Comparison of ENCODE assay signal across 28 cellular contexts in genomic region chr4:2968381-2968780, GRCh38.
"Had no signal": no experiment of that assay in that cellular context is flagged by ENCODE, and none has a peak within 500 bp of the region (broad histone marks: within the 10 kb centered on the region; RNA-seq: fewer than 3 reads in every experiment).

No MANE protein-coding gene starts in this region.

- H3K27ac Mint-ChIP-seq: activated CD4-positive, alpha-beta memory T cell treated with anti-CD3 and anti-CD28 coated beads for 36 hours; activated naive CD4-positive, alpha-beta T cell treated with anti-CD3 and anti-CD28 coated beads for 36 hours; activated naive CD8-positive, alpha-beta T cell treated with anti-CD3 and anti-CD28 coated beads for 36 hours; naive thymus-derived CD4-positive, alpha-beta T cell had no signal

- DNase-seq: activated CD4-positive, alpha-beta memory T cell treated with anti-CD3 and anti-CD28 coated beads for 36 hours; activated CD4-positive, alpha-beta T cell treated with anti-CD3 and anti-CD28 coated beads for 48 hours; activated CD8-positive, alpha-beta memory T cell treated with anti-CD3 and anti-CD28 coated beads, Interleukin-2, amount 50 U/mL, for 4 hours; activated effector memory CD4-positive, alpha-beta T cell treated with anti-CD3 and anti-CD28 coated beads, Interleukin-2, amount 50 U/mL, for 16 hours; activated naive CD4-positive, alpha-beta T cell treated with anti-CD3 and anti-CD28 coated beads for 36 hours; activated naive CD8-positive, alpha-beta T cell treated with anti-CD3 and anti-CD28 coated beads for 36 hours; activated T-cell treated with anti-CD3 and anti-CD28 coated beads, Interleukin-2, amount 50 U/mL, for 1 hour; adrenal gland; effector memory CD4-positive, alpha-beta T cell; foreskin fibroblast; heart right ventricle; left ventricle myocardium superior; midbrain; naive thymus-derived CD4-positive, alpha-beta T cell; nucleus accumbens; right lobe of liver; stimulated activated CD4-positive, alpha-beta T cell treated with anti-CD3 and anti-CD28 coated beads, Interleukin-12 subunit alpha, Interleukin-12 subunit beta, amount 100 ng/mL, for 4 hours; stimulated activated CD4-positive, alpha-beta T cell treated with anti-CD3 and anti-CD28 coated beads, Interleukin-4, amount 100 ng/mL, for 1 hour; stimulated activated naive CD8-positive, alpha-beta T cell treated with anti-CD3 and anti-CD28 coated beads, Interleukin-15, Interleukin-2, amounts not matched to agents 100 U/mL and 50 U/mL, for 24 hours; testis had no signal

- H3K36me3 Mint-ChIP-seq: activated CD4-positive, alpha-beta memory T cell treated with anti-CD3 and anti-CD28 coated beads for 36 hours; activated naive CD8-positive, alpha-beta T cell treated with anti-CD3 and anti-CD28 coated beads for 36 hours; naive thymus-derived CD4-positive, alpha-beta T cell had no signal

- H3K36me3 ChIP-seq: adrenal gland, ascending aorta, right lobe of liver had no signal

- FAIRE-seq: colon, islet of Langerhans, urothelium cell line had no signal

- H3K4me3 Mint-ChIP-seq: activated CD4-positive, alpha-beta memory T cell treated with anti-CD3 and anti-CD28 coated beads for 36 hours; activated naive CD4-positive, alpha-beta T cell treated with anti-CD3 and anti-CD28 coated beads for 36 hours; activated naive CD8-positive, alpha-beta T cell treated with anti-CD3 and anti-CD28 coated beads for 36 hours; activated T-helper 1 cell treated with anti-CD3 and anti-CD28 coated beads, Interleukin-12 subunit alpha, Interleukin-12 subunit beta, Interleukin-2, Interleukin-4 antibody, amounts not matched to agents 30 ng/mL and 10 ng/mL and 1 ng/mL, durations not matched to agents 14 hours and 24 hours and 36 hours; central memory CD8-positive, alpha-beta T cell; naive thymus-derived CD4-positive, alpha-beta T cell had no signal

- H3K4me3 ChIP-seq: adrenal gland, ascending aorta, heart right ventricle, right lobe of liver, skin epidermis, testis had no signal

- H3K27me3 ChIP-seq: adrenal gland, ascending aorta, heart right ventricle, right lobe of liver, testis had no signal

- H3K27ac ChIP-seq: adrenal gland, ascending aorta, heart right ventricle, right lobe of liver, skin epidermis, testis, VCaP had no signal

- H3K9me3 ChIP-seq: adrenal gland, ascending aorta, heart right ventricle, right lobe of liver, testis had no signal

- H3K27me3 Mint-ChIP-seq: activated CD4-positive, alpha-beta memory T cell treated with anti-CD3 and anti-CD28 coated beads for 36 hours; activated naive CD8-positive, alpha-beta T cell treated with anti-CD3 and anti-CD28 coated beads for 36 hours; central memory CD8-positive, alpha-beta T cell had no signal

- H3K9me3 Mint-ChIP-seq: activated CD4-positive, alpha-beta memory T cell treated with anti-CD3 and anti-CD28 coated beads for 36 hours; activated naive CD4-positive, alpha-beta T cell treated with anti-CD3 and anti-CD28 coated beads for 36 hours; activated naive CD8-positive, alpha-beta T cell treated with anti-CD3 and anti-CD28 coated beads for 36 hours; activated T-helper 1 cell treated with anti-CD3 and anti-CD28 coated beads, Interleukin-12 subunit alpha, Interleukin-12 subunit beta, Interleukin-2, Interleukin-4 antibody, amounts not matched to agents 30 ng/mL and 10 ng/mL and 1 ng/mL, durations not matched to agents 14 hours and 24 hours and 36 hours; central memory CD8-positive, alpha-beta T cell; naive thymus-derived CD4-positive, alpha-beta T cell had no signal
